Comparison of ENCODE assay signal across 10 cellular contexts in genomic region chr3:67349551-67350174, GRCh38.
DNase-seq lines count a peak whose midpoint lies in the region; ATAC-seq, FAIRE-seq and TF ChIP-seq lines count a peak whose summit lies in the region.
"Had no signal": no experiment of that assay in that cellular context is flagged by ENCODE, and none has a peak within 500 bp of the region (broad histone marks: within the 10 kb centered on the region; RNA-seq: fewer than 3 reads in every experiment).

No MANE protein-coding gene starts in this region.

- intact Hi-C loops in GM12878 (cut with micrococcal nuclease; ENCODE audit: unreplicated experiment) = no loop called here
- intact Hi-C loops in ascending aorta (cut with DNase I) = no loop called here
- intact Hi-C loops in transverse colon (cut with DNase I; ENCODE audit: low total_unique reads) = no loop called here

- TF ChIP-seq RAD21 in GM12878 (IDR thresholded peaks at IDR 0.05; ENCODE audit: insufficient read depth, low read depth, low read length) = no peak

- no peak overlapping the region for H3K4me2 ChIP-seq in GM12878 (ENCODE audit: control insufficient read depth, insufficient read depth)

- H3K4me1 ChIP-seq in GM12878 (ENCODE audit: control insufficient read depth, insufficient read depth, low read length) (peaks cover 7% of the 10 kb centered on the region), ascending aorta (no peaks in the 10 kb centered on the region), transverse colon (no peaks in the 10 kb centered on the region)

- in situ Hi-C loops in GM12878 (cut with MboI) (no loop called here), transverse colon (cut with MboI; ENCODE audit: low pct_ligation_motif_present in 1 of 4, low pct_unique_long_range_greater_than_20kb in 1 of 4, low sequenced_read_pairs in 3 of 4) (no loop called here)

- no peaks in the 10 kb centered on the region for H3K27me3 Mint-ChIP-seq in T-helper 17 cell
- H3K27me3 Mint-ChIP-seq: memory B cell had no signal

- H3K27me3 ChIP-seq in GM12878 (replicated peaks in 1 of 2; ENCODE audit: control insufficient read depth in 2 of 2, insufficient read depth in 2 of 2, low read length in 1 of 2) (no peaks in the 10 kb centered on the region; a peak in 1 of 4 replicates), ascending aorta (no peaks in the 10 kb centered on the region), transverse colon (no peaks in the 10 kb centered on the region)

- peaks cover 2% of the 10 kb centered on the region for H3K4me1 Mint-ChIP-seq in T-helper 17 cell
- H3K4me1 Mint-ChIP-seq: memory B cell had no signal

- SMC1A ChIA-PET in GM12878 (lab: Charles Lee; ENCODE audit: uncharacterized antibody, unreplicated experiment) = no interaction called here

- TF ChIP-seq POLR2A in GM12878 (IDR thresholded peaks at IDR 0.05; ENCODE audit: low read depth, low read length) = no peak
- TF ChIP-seq POLR2A in transverse colon (IDR thresholded peaks at IDR 0.05) = no peak

- H3K4me3 ChIP-seq in GM12878 = no peak overlapping the region
- H3K4me3 ChIP-seq in ascending aorta = no peak overlapping the region
- no peak overlapping the region for H3K4me3 ChIP-seq in transverse colon

- peak; percentile 94 for ATAC-seq in GM19452 (IDR thresholded peaks at IDR 0.05; ENCODE audit: unreplicated experiment)
- peak; percentile 97 for ATAC-seq in HG03196 (IDR thresholded peaks at IDR 0.05; ENCODE audit: unreplicated experiment)
- peak; percentile 87 for ATAC-seq in GM12878
- ATAC-seq in T-helper 17 cell = no peak

- POLR2A ChIA-PET in GM12878 (lab: Charles Lee) = interaction anchor here (0.7 kb wide), 1 partner anchor 921 kb away, joined by 3 read pairs; no protein-coding TSS in a partner anchor

- CTCF ChIA-PET in GM12878 (lab: Yijun Ruan, JAX) = no interaction called here

- H3K4me3 Mint-ChIP-seq in T-helper 17 cell = no peak overlapping the region
- H3K4me3 Mint-ChIP-seq: memory B cell had no signal

- H3K9me3 ChIP-seq in GM12878 (replicated peaks; ENCODE audit: control insufficient read depth, insufficient read depth, low read length) = no peaks in the 10 kb centered on the region
- H3K9me3 ChIP-seq in ascending aorta = peaks cover 0 to 3% of the 10 kb centered on the region in 2 donors
- peaks cover under 1% of the 10 kb centered on the region for H3K9me3 ChIP-seq in T-helper 17 cell (ENCODE audit: control insufficient read depth, low read length, poor library complexity, severe bottlenecking)
- no peaks in the 10 kb centered on the region for H3K9me3 ChIP-seq in transverse colon

- TF ChIP-seq CTCF in GM12878 (IDR thresholded peaks at IDR 0.05 in 2 of 3, conservative IDR thresholded peaks at IDR 0.05 in 1 of 3; ENCODE audit: control insufficient read depth in 2 of 3, extremely low read depth in 1 of 3, insufficient read depth in 1 of 3, low read depth in 3 of 3, low read length in 3 of 3) = no peak
- TF ChIP-seq CTCF in ascending aorta (IDR thresholded peaks at IDR 0.05) = no peak
- TF ChIP-seq CTCF in transverse colon (IDR thresholded peaks at IDR 0.05) = no peak

- peak; percentile 95 for FAIRE-seq in GM12878 (lab: Jason Lieb, UNC)

- RAD21 ChIA-PET in GM12878 (lab: Charles Lee; ENCODE audit: unreplicated experiment) = no interaction called here

- no peak overlapping the region for H3K27ac Mint-ChIP-seq in T-helper 17 cell
- H3K27ac Mint-ChIP-seq: memory B cell had no signal

- H3K36me3 ChIP-seq in GM12878 (ENCODE audit: control insufficient read depth in 2 of 2, insufficient read depth in 2 of 2, low read length in 1 of 2) (no peaks in the 10 kb centered on the region), ascending aorta (no peaks in the 10 kb centered on the region), transverse colon (no peaks in the 10 kb centered on the region)

- no peaks in the 10 kb centered on the region for H4K20me1 ChIP-seq in GM12878 (ENCODE audit: control insufficient read depth, insufficient read depth)

- no peak overlapping the region for H2AFZ ChIP-seq in GM12878 (ENCODE audit: control insufficient read depth, low read depth, low read length)

- peak; percentile 29 for DNase-seq in EL
- DNase-seq in GM12878 (ENCODE audit: low read depth, low spot score) = peak; percentile 42
- no peak for DNase-seq in ascending aorta (ENCODE audit: low spot score in 2 of 2)
- DNase-seq in T-helper 17 cell = no peak
- no peak for DNase-seq in dermis blood vessel endothelial cell
- DNase-seq in transverse colon = no peak
- DNase-seq: NCI-H2081 treated with DMSO at 0.1 percent for 48 hours had no signal

- no peaks in the 10 kb centered on the region for H3K79me2 ChIP-seq in GM12878 (ENCODE audit: control insufficient read depth, insufficient read depth, low read length)

- no peak overlapping the region for H3K9ac ChIP-seq in GM12878 (ENCODE audit: control insufficient read depth, insufficient read depth, low read length)

- no peaks in the 10 kb centered on the region for H3K36me3 Mint-ChIP-seq in T-helper 17 cell (ENCODE audit: low read depth)
- H3K36me3 Mint-ChIP-seq: memory B cell had no signal

- H3K27ac ChIP-seq in GM12878 (ENCODE audit: control insufficient read depth, insufficient read depth) (no peak overlapping the region), ascending aorta (no peak overlapping the region), transverse colon (no peak overlapping the region)

- no TSS peak for BruUV-seq in GM12878 (replicated peaks; lab: Mats Ljungman, UMichigan)

- TF ChIP-seq EP300 in GM12878 (IDR thresholded peaks at IDR 0.05; ENCODE audit: borderline replicate concordance in 1 of 2, control insufficient read depth in 1 of 2, low read depth in 2 of 2, low read length in 2 of 2) (no peak), transverse colon (IDR thresholded peaks at IDR 0.05; ENCODE audit: low read depth) (no peak)

TF ChIP-seq in GM12878, 131 proteins besides CTCF, POLR2A, EP300 and RAD21 (continues in another document):
- TF ChIP-seq BCLAF1 (IDR thresholded peaks at IDR 0.05) = no peak
- no peak for TF ChIP-seq NKRF (conservative IDR thresholded peaks at IDR 0.05)
- TF ChIP-seq PBX3 (IDR thresholded peaks at IDR 0.05; ENCODE audit: insufficient replicate concordance, low read depth, low read length) = peak; percentile 48
- TF ChIP-seq IRF4 (IDR thresholded peaks at IDR 0.05; ENCODE audit: low read depth, low read length) = peak; percentile 73; the same call in 1 of the 2 replicates
- TF ChIP-seq DPF2 (IDR thresholded peaks at IDR 0.05) = peak; percentile 68
- TF ChIP-seq NBN (IDR thresholded peaks at IDR 0.05) = 0 out of 2 replicates have a peak, but pooled peaks have one; percentile 19
- TF ChIP-seq PKNOX1 (IDR thresholded peaks at IDR 0.05) = peak; percentile 91
- 0 out of 2 replicates have a peak, but pooled peaks have one; percentile 18 for TF ChIP-seq RUNX3 (IDR thresholded peaks at IDR 0.05; ENCODE audit: low read length)

Comparison
In these comparisons a context has a peak if more than half of its experiments do, and no peak if none do; other contexts are left out.
1. DNase-seq: peak in EL (single experiment) and GM12878 (single experiment); none in ascending aorta (0 of 2), T-helper 17 cell (0 of 3), dermis blood vessel endothelial cell (single experiment) and transverse colon (single experiment).